36 cellular contexts compared by ENCODE assay signal in the genomic region with DNA sequence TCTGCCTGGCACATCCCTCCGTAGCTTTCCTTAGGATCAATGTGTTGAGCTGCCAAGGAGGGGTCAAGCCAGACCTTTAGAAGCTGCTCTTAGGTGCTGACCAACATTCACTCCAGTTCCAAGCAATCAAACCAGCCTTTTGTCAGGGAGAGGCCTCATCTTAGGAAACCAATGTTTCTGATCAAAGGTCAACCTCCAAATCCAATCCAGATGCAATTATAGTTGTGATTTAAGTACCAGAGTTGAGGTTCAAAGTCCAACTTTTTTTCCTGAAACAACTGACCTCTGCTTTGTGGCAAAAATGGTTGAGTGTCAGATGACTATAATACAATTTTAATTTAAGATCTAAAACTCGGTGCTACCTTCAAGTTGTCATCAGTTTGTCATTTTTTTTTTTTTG.
"Had no signal": no experiment of that assay in that cellular context is flagged by ENCODE, and none has a peak within 500 bp of the region (broad histone marks: within the 10 kb centered on the region; RNA-seq: fewer than 3 reads in every experiment).

No MANE protein-coding gene starts in this region.

- H3K9me3 ChIP-seq: MG63, Peyer's patch, SJSA1, SK-N-SH had no signal

- H3K4me2 ChIP-seq: SK-N-SH had no signal

- H3K9ac ChIP-seq: SK-N-SH had no signal

- H3K4me1 ChIP-seq: Peyer's patch had no signal

- H3K4me3 ChIP-seq: MG63, Peyer's patch, SJSA1 had no signal

- H3K36me3 ChIP-seq: MG63, Peyer's patch, SJSA1, WERI-Rb-1 had no signal

- H3K27ac ChIP-seq: Peyer's patch, SJSA1, WERI-Rb-1 had no signal

- ATAC-seq: activated CD8-positive, alpha-beta memory T cell treated with anti-CD3 and anti-CD28 coated beads, Interleukin-2, amount 10 ng/mL, durations not matched to agents 7 days and 5 days; activated naive CD8-positive, alpha-beta T cell treated with anti-CD3 and anti-CD28 coated beads, Interleukin-2, amount 50 U/mL, for 24 hours; PC-3 had no signal

- H3K27me3 ChIP-seq: MG63, Peyer's patch, SJSA1 had no signal

- DNase-seq: activated CD4-positive, alpha-beta memory T cell treated with anti-CD3 and anti-CD28 coated beads, Interleukin-2, amount 10 ng/mL, durations not matched to agents 7 days and 5 days; activated CD4-positive, alpha-beta T cell treated with anti-CD3 and anti-CD28 coated beads for 1 hour; activated CD4-positive, alpha-beta T cell treated with anti-CD3 and anti-CD28 coated beads for 48 hours; activated CD4-positive, CD25-positive, alpha-beta regulatory T cell; activated CD8-positive, alpha-beta memory T cell treated with anti-CD3 and anti-CD28 coated beads for 24 hours; activated CD8-positive, alpha-beta memory T cell treated with anti-CD3 and anti-CD28 coated beads, Interleukin-2, amount 10 ng/mL, durations not matched to agents 7 days and 5 days; activated CD8-positive, alpha-beta memory T cell treated with anti-CD3 and anti-CD28 coated beads, Interleukin-2, amount 50 U/mL, for 48 hours; activated effector memory CD4-positive, alpha-beta T cell treated with Interleukin-2 at 50 U/mL for 16 hours; activated naive CD4-positive, alpha-beta T cell treated with anti-CD3 and anti-CD28 coated beads, Interleukin-2, amount 10 ng/mL, durations not matched to agents 7 days and 5 days; activated naive CD8-positive, alpha-beta T cell treated with anti-CD3 and anti-CD28 coated beads, Interleukin-2, amount 50 U/mL, for 24 hours; activated T-cell treated with anti-CD3 and anti-CD28 coated beads, Interleukin-2, amount 50 U/mL, for 48 hours; anterior cingulate cortex; central memory CD4-positive, alpha-beta T cell; Kasumi-1; MG63; MV-4-11; NCI-H1092; NCI-H1436 treated with DMSO at 0.1 percent for 48 hours; NCI-H1694 treated with DMSO at 0.1 percent for 48 hours; NCI-H2029; NCI-H2107; NCI-H2171; NCI-H510A; NCI-H526; NCI-H748 treated with DMSO at 0.1 percent for 48 hours; NK-92 treated with Interleukin-12 subunit alpha and Interleukin-12 subunit beta, amount 100 ng/mL, for 24 hours; PC-3; Peyer's patch; RPMI8226; SHP77 treated with DMSO at 0.1 percent for 48 hours; SK-N-SH; T-helper 1 cell; T-helper 2 cell; T-helper 9 cell; WERI-Rb-1 had no signal
